Comparison of ENCODE assay signal across 1 cellular context in genomic region chrX:11757397-11757728, GRCh38.
TF ChIP-seq lines count a peak whose summit lies in the region.

No MANE protein-coding gene starts in this region.

TF ChIP-seq in GM23338, 12 proteins besides CTCF, POLR2A, EP300 and RAD21 (continued from another document):
- no peak for TF ChIP-seq EZH2phosphoT487 (IDR thresholded peaks at IDR 0.05; ENCODE audit: unreplicated experiment)
